ENCODE assay signal across 23 cellular contexts in genomic region chr14:50615056-50615455, GRCh38. TPM values are rescaled to one million over a fixed set of nuclear protein-coding genes. Genes with fewer than 3 reads are reported as not detected.
A peak's percentile ranks its signal among the peaks of the same experiment; 100 is the strongest.
DNase-seq lines count a peak whose midpoint lies in the region; FAIRE-seq and TF ChIP-seq lines count a peak whose summit lies in the region.
"Had no signal": no experiment of that assay in that cellular context is flagged by ENCODE, and none has a peak within 500 bp of the region (broad histone marks: within the 10 kb centered on the region; RNA-seq: fewer than 3 reads in every experiment).

No MANE protein-coding gene starts in this region.

- no peak for TF ChIP-seq EP300 in tibial nerve (IDR thresholded peaks at IDR 0.05)

- H3K4me1 ChIP-seq in tibial nerve, result peaks cover 0 to 12% (median 0%) of the 10 kb centered on the region in 4 donors
- H3K4me1 ChIP-seq: SJCRH30 had no signal

- peak; percentile 48 for FAIRE-seq in D721Med (lab: Jason Lieb, UNC)
- FAIRE-seq: GM18507, RCC 7860 had no signal

- peaks cover 0 to 11% (median 3%) of the 10 kb centered on the region in 3 donors for H3K36me3 ChIP-seq in tibial nerve
- H3K36me3 ChIP-seq: SJCRH30 had no signal

- H3K27ac ChIP-seq in cingulate gyrus (ENCODE audit: low read depth, low read length) (peak overlapping the region; percentile 76), tibial nerve (peak overlapping the region in 3 of 4 donors; percentile 24 to 65 (median 51))
- H3K27ac ChIP-seq: HL-60, SJCRH30 had no signal

- H3K4me3 ChIP-seq in tibial nerve, result no peak overlapping the region
- H3K4me3 ChIP-seq: SJCRH30 had no signal

- no peaks in the 10 kb centered on the region for H3K27me3 ChIP-seq in tibial nerve
- H3K27me3 ChIP-seq: SJCRH30 had no signal

- TF ChIP-seq CTCF in D721Med (IDR thresholded peaks at IDR 0.05; ENCODE audit: insufficient read depth, missing control alignments) (no peak), tibial nerve (IDR thresholded peaks at IDR 0.05) (no peak)

- no peak for DNase-seq in D721Med (ENCODE audit: insufficient read length, low spot score)
- peak; percentile 64 for DNase-seq in medulla oblongata (ENCODE audit: extremely low spot score)
- DNase-seq in tibial nerve (ENCODE audit: low spot score in 2 of 2), result no peak
- DNase-seq in 8988T, result no peak
- no peak for DNase-seq in NCI-H69 (lab: John Stamatoyannopoulos, UW)
- no peak for DNase-seq in NCI-H526 (lab: John Stamatoyannopoulos, UW)
- DNase-seq: ACHN; CD8-positive, alpha-beta memory T cell; DMS53; GDM1; GOT3; KBM-7; NCI-H1092 treated with DMSO at 0.1 percent for 48 hours; NCI-H1436 treated with DMSO at 0.1 percent for 48 hours; NCI-H1930; NCI-H2171 treated with DMSO at 0.1 percent for 48 hours; NCI-H524 treated with DMSO at 0.1 percent for 48 hours; OCI-M1; SJCRH30 had no signal

- no peak for TF ChIP-seq POLR2A in tibial nerve (IDR thresholded peaks at IDR 0.05)

- H3K9me3 ChIP-seq in tibial nerve, result no peaks in the 10 kb centered on the region
- H3K9me3 ChIP-seq: SJCRH30 had no signal

- WGBS in tibial nerve, 2 donors, result 45 to 46% methylated on average over 4 of the region's 4 CpGs

RNA-seq across cellular contexts. Expression of gene SAV1, which starts 53.0 kb away (rescaled TPM):
- total RNA-seq in tibial nerve, result 10 to 100 TPM; 35.1 to 62.3 (median 47.4) TPM

RNA-seq across cellular contexts. Expression of gene ATL1, which starts 55.1 kb away (rescaled TPM):
- total RNA-seq in tibial nerve, result 10 to 100 TPM; 13.5 to 34.7 (median 23.3) TPM
